ENCODE assay signal across 1 cellular context in genomic region chr16:29858149-29858899, GRCh38.
TF ChIP-seq lines count a peak whose summit lies in the region.

No MANE protein-coding gene starts in this region.

TF ChIP-seq in IMR-90, 13 proteins besides CTCF, POLR2A, EP300 and RAD21 (continued from another document):
- TF ChIP-seq FOS (IDR thresholded peaks at IDR 0.05; ENCODE audit: low read depth, low read length) (no peak), MXI1 (IDR thresholded peaks at IDR 0.05; ENCODE audit: borderline replicate concordance, low read depth, low read length) (no peak), CHD1 (IDR thresholded peaks at IDR 0.05; ENCODE audit: low read depth, low read length) (no peak), MAFK (IDR thresholded peaks at IDR 0.05; ENCODE audit: low read depth, low read length) (no peak), SMC3 (IDR thresholded peaks at IDR 0.05; ENCODE audit: low read depth, low read length) (no peak), BHLHE40 (IDR thresholded peaks at IDR 0.05; ENCODE audit: low read depth, low read length) (no peak)
TF ChIP-seq in IMR-90: peak in this region for 0.
